16 cellular contexts compared by ENCODE assay signal in genomic region chr3:38556640-38557358, GRCh38.
DNase-seq lines count a peak whose midpoint lies in the region; ATAC-seq, FAIRE-seq and TF ChIP-seq lines count a peak whose summit lies in the region.
"Had no signal": no experiment of that assay in that cellular context is flagged by ENCODE, and none has a peak within 500 bp of the region (broad histone marks: within the 10 kb centered on the region; RNA-seq: fewer than 3 reads in every experiment).

No MANE protein-coding gene starts in this region.

- H3K27me3 ChIP-seq in heart left ventricle (no peaks in the 10 kb centered on the region), spleen (replicated peaks in 1 of 7) (peaks cover 0 to 2% (median 0%) of the 10 kb centered on the region in 7 donors)

- H3K36me3 ChIP-seq in heart left ventricle: peaks cover 0 to 92% (median 18%) of the 10 kb centered on the region in 9 donors
- no peaks in the 10 kb centered on the region for H3K36me3 ChIP-seq in kidney (ENCODE audit: control insufficient read depth in 1 of 2, insufficient read depth in 2 of 2, low read length in 2 of 2)
- H3K36me3 ChIP-seq in spleen: peaks cover 0 to 2% (median 0%) of the 10 kb centered on the region in 6 donors

- peak in 2 of 5 donors; percentile 3 to 17 for DNase-seq in heart left ventricle
- DNase-seq in left cardiac atrium: no peak
- DNase-seq in kidney: peak; percentile 18
- peak; percentile 47 for DNase-seq in spleen
- no peak for DNase-seq in NK-92 treated with Interleukin-12 subunit alpha and Interleukin-12 subunit beta, amount 100 ng/mL, for 24 hours (lab: John Stamatoyannopoulos, UW)
- DNase-seq in NCI-H187 (lab: John Stamatoyannopoulos, UW): no peak
- no peak for DNase-seq in stimulated activated CD4-positive, alpha-beta T cell treated with anti-CD3 and anti-CD28 coated beads, Interleukin-4, amount 100 ng/mL, for 24 hours
- DNase-seq: ACHN; CD4-positive, CD25-positive, alpha-beta regulatory T cell; EL; GOT3; NCI-H1105 treated with DMSO at 0.1 percent for 48 hours; NCI-H1694 treated with DMSO at 0.1 percent for 48 hours; NCI-H345; NCI-H526 treated with DMSO at 0.1 percent for 48 hours; RPMI8226 had no signal

- intact Hi-C loops in heart left ventricle (cut with DNase I) (no loop called here), left cardiac atrium (cut with DNase I) (no loop called here), kidney (cut with DNase I) (no loop called here), spleen (cut with DNase I; ENCODE audit: low total_unique reads) (no loop called here)

- H3K27ac ChIP-seq in heart left ventricle: peak overlapping the region in 1 of 12 donors; percentile 28
- H3K27ac ChIP-seq in kidney (ENCODE audit: low read depth in 2 of 2, low read length in 2 of 2): no peak overlapping the region
- no peak overlapping the region for H3K27ac ChIP-seq in spleen

- H3K9ac ChIP-seq in kidney (ENCODE audit: low read length in 2 of 2): no peak overlapping the region

- H3K4me1 ChIP-seq in heart left ventricle: peaks cover 0 to 6% (median 0%) of the 10 kb centered on the region in 12 donors
- H3K4me1 ChIP-seq in kidney (ENCODE audit: control insufficient read depth in 1 of 2, insufficient read depth in 1 of 2, low read depth in 1 of 2, low read length in 2 of 2): no peaks in the 10 kb centered on the region
- no peaks in the 10 kb centered on the region for H3K4me1 ChIP-seq in spleen

- no peak for FAIRE-seq in kidney (lab: Jason Lieb, UNC)

- H3K9me3 ChIP-seq in heart left ventricle (peaks cover 0 to 3% (median 0%) of the 10 kb centered on the region in 12 donors), kidney (ENCODE audit: control insufficient read depth in 1 of 2, low read length in 2 of 2) (no peaks in the 10 kb centered on the region), spleen (peaks cover 0 to 14% (median 5%) of the 10 kb centered on the region in 8 donors)

- ATAC-seq in heart left ventricle: peak in 3 of 4 donors; percentile 27 to 55 (median 38)
- no peak for ATAC-seq in left cardiac atrium

- TF ChIP-seq POLR2A in heart left ventricle (IDR thresholded peaks at IDR 0.05) (no peak), spleen (IDR thresholded peaks at IDR 0.05) (no peak)

- WGBS in heart left ventricle, 4 donors: 51 to 74% (median 60%) methylated on average over 3 to 4 of the region's 4 CpGs
- WGBS in spleen, 5 donors: 62 to 86% (median 69%) methylated on average over 4 of the region's 4 CpGs

- TF ChIP-seq CTCF in heart left ventricle (IDR thresholded peaks at IDR 0.05): no peak
- TF ChIP-seq CTCF in kidney (IDR thresholded peaks at IDR 0.05; ENCODE audit: borderline replicate concordance, extremely low read depth, insufficient read depth): no peak
- TF ChIP-seq CTCF in spleen (IDR thresholded peaks at IDR 0.05 in 8 of 11, conservative IDR thresholded peaks at IDR 0.05 in 3 of 11): no peak

- no peak overlapping the region for H3K4me3 ChIP-seq in heart left ventricle
- H3K4me3 ChIP-seq in kidney (ENCODE audit: low read length in 2 of 2): no peak overlapping the region
- H3K4me3 ChIP-seq in spleen: no peak overlapping the region

Comparison
In these comparisons a context has a peak if more than half of its experiments do, and no peak if none do; other contexts are left out.
1. ATAC-seq: peak in heart left ventricle (3 of 4); none in left cardiac atrium (0 of 2).
2. DNase-seq: peak in kidney (single experiment) and spleen (single experiment); none in left cardiac atrium (single experiment), NK-92 treated with Interleukin-12 subunit alpha and Interleukin-12 subunit beta, amount 100 ng/mL, for 24 hours (single experiment), NCI-H187 (0 of 2) and stimulated activated CD4-positive, alpha-beta T cell treated with anti-CD3 and anti-CD28 coated beads, Interleukin-4, amount 100 ng/mL, for 24 hours (single experiment).